29 cellular contexts compared by ENCODE assay signal in genomic region chr3:25486932-25487331, GRCh38. TPM values are rescaled to one million over a fixed set of nuclear protein-coding genes. Genes with fewer than 3 reads are reported as not detected.
"Had no signal": no experiment of that assay in that cellular context is flagged by ENCODE, and none has a peak within 500 bp of the region (broad histone marks: within the 10 kb centered on the region; RNA-seq: fewer than 3 reads in every experiment).

No MANE protein-coding gene starts in this region.

- DNase-seq: islet precursor cell; left cardiac atrium; lower lobe of right lung; mammary epithelial cell; mesenchymal stem cell; naive B cell; natural killer cell; nephron progenitor cell; occipital lobe; psoas muscle; stimulated activated CD4-positive, alpha-beta T cell treated with anti-CD3 and anti-CD28 coated beads, Interleukin-12 subunit alpha, Interleukin-12 subunit beta, amount 100 ng/mL, for 4 hours; stimulated activated CD4-positive, alpha-beta T cell treated with anti-CD3 and anti-CD28 coated beads, Interleukin-15, amount 100 ng/mL, for 24 hours; stimulated activated CD4-positive, alpha-beta T cell treated with anti-CD3 and anti-CD28 coated beads, Interleukin-2, amount 100 ng/mL, for 24 hours; stimulated activated CD4-positive, alpha-beta T cell treated with anti-CD3 and anti-CD28 coated beads, Interleukin-4, amount 100 ng/mL, for 1 hour; stimulated activated naive B cell treated with anti-CD40 and anti-IgM and Interleukin-4, amounts not matched to agents 10 μg/mL and 1 μg/mL and 100 μg/mL, for 72 hours; stimulated activated naive CD8-positive, alpha-beta T cell treated with anti-CD3 and anti-CD28 coated beads, Interleukin-15, Interleukin-2, amounts not matched to agents 100 U/mL and 50 U/mL, for 24 hours; stomach; testis; thyroid gland; transverse colon; upper lobe of left lung had no signal

- ATAC-seq: lower lobe of right lung; natural killer cell; sciatic nerve; stimulated activated naive B cell treated with anti-CD40 and anti-IgM and Interleukin-4, amounts not matched to agents 10 μg/mL and 1 μg/mL and 100 μg/mL, for 72 hours; stimulated activated naive CD8-positive, alpha-beta T cell treated with anti-CD3 and anti-CD28 coated beads, Interleukin-15, Interleukin-2, amounts not matched to agents 100 U/mL and 50 U/mL, for 24 hours had no signal

- H3K4me3 ChIP-seq: hepatocyte, lower lobe of right lung, neural progenitor cell, psoas muscle, skin epidermis, stomach, testis, thyroid gland, transverse colon, upper lobe of left lung, vagina had no signal

- H3K4me1 ChIP-seq: lower lobe of right lung, neural progenitor cell, parathyroid adenoma, psoas muscle, testis, transverse colon, upper lobe of left lung, vagina had no signal

- H3K36me3 ChIP-seq: lower lobe of right lung, neural progenitor cell, neutrophil, stomach, thyroid gland, transverse colon, upper lobe of left lung, vagina had no signal

- H3K27ac ChIP-seq: hepatocyte, lower lobe of right lung, neural progenitor cell, neutrophil, parathyroid adenoma, psoas muscle, skin epidermis, stomach, testis, thyroid gland, transverse colon, upper lobe of left lung, vagina had no signal

- H3K9me3 ChIP-seq: lower lobe of right lung, neutrophil, testis, thyroid gland, transverse colon, upper lobe of left lung, vagina had no signal

- H3K27me3 ChIP-seq: hepatocyte, neural progenitor cell, neutrophil, stomach, testis, thyroid gland, transverse colon, upper lobe of left lung, vagina had no signal

RNA-seq across cellular contexts. Expression of gene RARB, which starts 58.9 kb away (rescaled TPM):
- total RNA-seq: mononuclear cell, natural killer cell had no signal
